In the genomic region with DNA sequence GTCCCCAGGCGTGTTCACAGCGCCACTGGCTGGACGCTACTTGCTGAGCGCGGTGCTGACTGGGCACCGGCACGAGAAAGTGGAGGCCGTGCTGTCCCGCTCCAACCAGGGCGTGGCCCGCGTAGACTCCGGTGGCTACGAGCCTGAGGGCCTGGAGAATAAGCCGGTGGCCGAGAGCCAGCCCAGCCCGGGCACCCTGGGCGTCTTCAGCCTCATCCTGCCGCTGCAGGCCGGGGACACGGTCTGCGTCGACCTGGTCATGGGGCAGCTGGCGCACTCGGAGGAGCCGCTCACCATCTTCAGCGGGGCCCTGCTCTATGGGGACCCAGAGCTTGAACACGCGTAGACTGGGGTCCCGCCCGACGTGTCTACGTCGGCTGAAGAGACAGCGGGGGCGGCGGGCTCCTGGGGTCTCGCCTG, we compare ENCODE assay signal across 8 cellular contexts. TPM values are rescaled to one million over a fixed set of nuclear protein-coding genes. Genes with fewer than 3 reads are reported as not detected.
A peak's percentile ranks its signal among the peaks of the same experiment; 100 is the strongest.
DNase-seq lines count a peak whose midpoint lies in the region; ATAC-seq, FAIRE-seq and TF ChIP-seq lines count a peak whose summit lies in the region.

No MANE protein-coding gene starts in this region.

- peak; percentile 78 for FAIRE-seq in GM12892 (lab: Jason Lieb, UNC)

- intact Hi-C loops in dendritic cell treated with granulocyte-macrophage colony-stimulating factor and Interleukin-4, amounts not matched to agents 40 ng/mL and 50 ng/mL, for 4 days (cut with micrococcal nuclease) = loop anchor here (5.0 kb wide), 1 partner anchor 127 kb away; a partner anchor contains a TSS

- TF ChIP-seq POLR2A in GM12892 (IDR thresholded peaks at IDR 0.05; ENCODE audit: low read depth, low read length) = no peak

- H3K4me3 Mint-ChIP-seq in dendritic cell treated with granulocyte-macrophage colony-stimulating factor and Interleukin-4, amounts not matched to agents 40 ng/mL and 50 ng/mL, for 4 days = peak overlapping the region; percentile 87

- H3K36me3 Mint-ChIP-seq in dendritic cell treated with granulocyte-macrophage colony-stimulating factor and Interleukin-4, amounts not matched to agents 40 ng/mL and 50 ng/mL, for 4 days (ENCODE audit: low read depth) = no peaks in the 10 kb centered on the region

- peak overlapping the region; percentile 50 for H3K4me3 ChIP-seq in AG10803 (ENCODE audit: low read length)

- peaks cover 55% of the 10 kb centered on the region for H3K4me1 Mint-ChIP-seq in dendritic cell treated with granulocyte-macrophage colony-stimulating factor and Interleukin-4, amounts not matched to agents 40 ng/mL and 50 ng/mL, for 4 days (ENCODE audit: low read depth)

- peak overlapping the region; percentile 89 for H3K27ac Mint-ChIP-seq in dendritic cell treated with granulocyte-macrophage colony-stimulating factor and Interleukin-4, amounts not matched to agents 40 ng/mL and 50 ng/mL, for 4 days

- peak; percentile 68 for DNase-seq in AG10803 (ENCODE audit: low read depth)
- no peak for DNase-seq in GM12892 (ENCODE audit: insufficient read length)
- DNase-seq in SW 1271 (lab: John Stamatoyannopoulos, UW) = peak; percentile 54 to 63
- peak; percentile 81 for DNase-seq in left lobe of liver (ENCODE audit: low spot score)
- peak; percentile 43 for DNase-seq in stimulated activated CD4-positive, alpha-beta T cell treated with anti-CD3 and anti-CD28 coated beads, Interleukin-4, amount 100 ng/mL, for 1 hour
- DNase-seq in NCI-H2029 treated with DMSO at 0.1 percent for 48 hours (lab: John Stamatoyannopoulos, UW) = no peak

- no peaks in the 10 kb centered on the region for H3K9me3 Mint-ChIP-seq in dendritic cell treated with granulocyte-macrophage colony-stimulating factor and Interleukin-4, amounts not matched to agents 40 ng/mL and 50 ng/mL, for 4 days

- peaks cover 2% of the 10 kb centered on the region for H3K27me3 Mint-ChIP-seq in dendritic cell treated with granulocyte-macrophage colony-stimulating factor and Interleukin-4, amounts not matched to agents 40 ng/mL and 50 ng/mL, for 4 days

- ATAC-seq in HG03521 (IDR thresholded peaks at IDR 0.05; ENCODE audit: unreplicated experiment) = peak; percentile 1
- peak; percentile 54 for ATAC-seq in left lobe of liver

- TF ChIP-seq CTCF in AG10803 (conservative IDR thresholded peaks at IDR 0.05; ENCODE audit: low read length) = peak; percentile 47

RNA-seq across cellular contexts. Expression of a gene that starts 0.9 kb away (rescaled TPM):
- 2.6 TPM for polyA plus RNA-seq in GM12892 (2012; ENCODE audit: missing spikeins)
- 267 TPM for total RNA-seq in left lobe of liver

RNA-seq across cellular contexts. Expression of a gene that starts 7.3 kb away (rescaled TPM):
- 0.17 TPM for polyA plus RNA-seq in GM12892 (2012; ENCODE audit: missing spikeins)
- 16.0 TPM for total RNA-seq in left lobe of liver

RNA-seq across cellular contexts. Expression of a gene that starts 14.2 kb away (rescaled TPM):
- 443 TPM for polyA plus RNA-seq in GM12892 (2012; ENCODE audit: missing spikeins)
- total RNA-seq in left lobe of liver = 141 TPM

RNA-seq across cellular contexts. Expression of a gene that starts 33.2 kb away (rescaled TPM):
- polyA plus RNA-seq in GM12892 (2012; ENCODE audit: missing spikeins) = 5.6 TPM
- 5.5 TPM for total RNA-seq in left lobe of liver

RNA-seq across cellular contexts. Expression of a gene that starts 34.2 kb away (rescaled TPM):
- polyA plus RNA-seq in GM12892 (2012; ENCODE audit: missing spikeins) = 18.1 TPM
- 7.6 TPM for total RNA-seq in left lobe of liver

Comparison
In these comparisons a context has a peak if more than half of its experiments do, and no peak if none do; other contexts are left out.
1. DNase-seq: peak in AG10803 (single experiment), SW 1271 (2 of 2), left lobe of liver (single experiment) and stimulated activated CD4-positive, alpha-beta T cell treated with anti-CD3 and anti-CD28 coated beads, Interleukin-4, amount 100 ng/mL, for 1 hour (single experiment); none in GM12892 (single experiment) and NCI-H2029 treated with DMSO at 0.1 percent for 48 hours (single experiment).